Comparison of ENCODE assay signal across 25 cellular contexts in genomic region chr10:10307551-10307950, GRCh38.
"Had no signal": no experiment of that assay in that cellular context is flagged by ENCODE, and none has a peak within 500 bp of the region (broad histone marks: within the 10 kb centered on the region; RNA-seq: fewer than 3 reads in every experiment).

No MANE protein-coding gene starts in this region.

- H3K4me1 Mint-ChIP-seq: immature natural killer cell, naive B cell, natural killer cell, nephron progenitor cell had no signal

- ATAC-seq: left colon, left lung, natural killer cell, pancreas, right cardiac atrium, sciatic nerve had no signal

- H3K9me3 Mint-ChIP-seq: mesothelial cell of epicardium; nephron progenitor cell; stimulated activated naive CD8-positive, alpha-beta T cell treated with anti-CD3 and anti-CD28 coated beads, Interleukin-15, Interleukin-2, amounts not matched to agents 100 ng/mL and 50 ng/mL, for 24 hours had no signal

- H3K4me3 Mint-ChIP-seq: immature natural killer cell; mesothelial cell of epicardium; naive B cell; natural killer cell; nephron progenitor cell; stimulated activated naive CD8-positive, alpha-beta T cell treated with anti-CD3 and anti-CD28 coated beads, Interleukin-15, Interleukin-2, amounts not matched to agents 100 ng/mL and 50 ng/mL, for 24 hours; type B pancreatic cell had no signal

- DNase-seq: hippocampal formation; immature natural killer cell; kidney; left colon; left lung; mesendoderm; naive B cell; natural killer cell; nephron progenitor cell; nucleus accumbens; pancreas; posterior cingulate gyrus; retina; right cardiac atrium; stimulated activated CD4-positive, alpha-beta T cell treated with anti-CD3 and anti-CD28 coated beads, Interleukin-12 subunit alpha, Interleukin-12 subunit beta, amount 100 ng/mL, for 4 hours; stimulated activated CD4-positive, alpha-beta T cell treated with anti-CD3 and anti-CD28 coated beads, Interleukin-15, amount 100 ng/mL, for 24 hours; stimulated activated CD4-positive, alpha-beta T cell treated with anti-CD3 and anti-CD28 coated beads, Interleukin-2, amount 100 ng/mL, for 24 hours; stimulated activated CD4-positive, alpha-beta T cell treated with anti-CD3 and anti-CD28 coated beads, Interleukin-4, amount 100 ng/mL, for 1 hour; stimulated activated naive CD4-positive, alpha-beta T cell; tibial artery; uterus had no signal

- H3K36me3 Mint-ChIP-seq: immature natural killer cell, mesothelial cell of epicardium, naive B cell, natural killer cell, type B pancreatic cell had no signal

- H3K27ac Mint-ChIP-seq: immature natural killer cell; mesothelial cell of epicardium; naive B cell; natural killer cell; nephron progenitor cell; stimulated activated naive CD8-positive, alpha-beta T cell treated with anti-CD3 and anti-CD28 coated beads, Interleukin-15, Interleukin-2, amounts not matched to agents 100 ng/mL and 50 ng/mL, for 24 hours; type B pancreatic cell had no signal

- H3K27me3 Mint-ChIP-seq: naive B cell; stimulated activated naive CD8-positive, alpha-beta T cell treated with anti-CD3 and anti-CD28 coated beads, Interleukin-15, Interleukin-2, amounts not matched to agents 100 ng/mL and 50 ng/mL, for 24 hours had no signal
